Comparison of ENCODE assay signal across 25 cellular contexts in genomic region chr17:33676444-33676843, GRCh38.
"Had no signal": no experiment of that assay in that cellular context is flagged by ENCODE, and none has a peak within 500 bp of the region (broad histone marks: within the 10 kb centered on the region; RNA-seq: fewer than 3 reads in every experiment).

No MANE protein-coding gene starts in this region.

- H3K27me3 ChIP-seq: colonic mucosa, gastrocnemius medialis, gastroesophageal sphincter had no signal

- H3K9me3 Mint-ChIP-seq: dendritic cell treated with granulocyte-macrophage colony-stimulating factor and Interleukin-4, amounts not matched to agents 40 ng/mL and 50 ng/mL, for 4 days; effector memory CD8-positive, alpha-beta T cell; endodermal cell had no signal

- H3K4me3 Mint-ChIP-seq: dendritic cell treated with granulocyte-macrophage colony-stimulating factor and Interleukin-4, amounts not matched to agents 40 ng/mL and 50 ng/mL, for 4 days; effector memory CD8-positive, alpha-beta T cell; endodermal cell had no signal

- H3K27ac ChIP-seq: colonic mucosa, coronary artery, dorsolateral prefrontal cortex, epithelial cell of prostate, esophagus muscularis mucosa, esophagus squamous epithelium, foreskin keratinocyte, gastrocnemius medialis, gastroesophageal sphincter, heart left ventricle, heart right ventricle had no signal

- ATAC-seq: effector memory CD8-positive, alpha-beta T cell; esophagus mucosa; foreskin keratinocyte; gastrocnemius medialis; gastroesophageal sphincter; heart left ventricle; heart right ventricle had no signal

- DNase-seq: colonic mucosa; cortex of kidney; dermis blood vessel endothelial cell; dorsolateral prefrontal cortex; effector CD4-positive, alpha-beta T cell; effector CD8-positive, alpha-beta T cell; effector memory CD4-positive, alpha-beta T cell; effector memory CD8-positive, alpha-beta T cell; endodermal cell; erythroblast; esophagus squamous epithelium; foreskin fibroblast; foreskin keratinocyte; foreskin melanocyte; gastrocnemius medialis; glutamatergic neuron; head of caudate nucleus; heart left ventricle; heart right ventricle had no signal

- H3K4me3 ChIP-seq: colonic mucosa, coronary artery, dorsolateral prefrontal cortex, esophagus muscularis mucosa, esophagus squamous epithelium, gastrocnemius medialis, gastroesophageal sphincter, heart left ventricle, heart right ventricle had no signal

- H3K27ac Mint-ChIP-seq: dendritic cell treated with granulocyte-macrophage colony-stimulating factor and Interleukin-4, amounts not matched to agents 40 ng/mL and 50 ng/mL, for 4 days; effector memory CD8-positive, alpha-beta T cell; endodermal cell had no signal

- H3K36me3 ChIP-seq: colonic mucosa, esophagus muscularis mucosa, esophagus squamous epithelium, gastrocnemius medialis, gastroesophageal sphincter, heart left ventricle, heart right ventricle had no signal

- H3K4me1 Mint-ChIP-seq: endodermal cell had no signal

- H3K9me3 ChIP-seq: colonic mucosa, esophagus muscularis mucosa, esophagus squamous epithelium, gastrocnemius medialis, gastroesophageal sphincter, heart left ventricle, heart right ventricle had no signal

- H3K4me1 ChIP-seq: colonic mucosa, esophagus muscularis mucosa, esophagus squamous epithelium, foreskin keratinocyte, gastrocnemius medialis, gastroesophageal sphincter had no signal
